In genomic region chr5:132790201-132790870, GRCh38 we compare ENCODE assay signal across 1 cellular context.
TF ChIP-seq lines count a peak whose summit lies in the region.

No MANE protein-coding gene starts in this region.

TF ChIP-seq in GM23338, 12 proteins besides CTCF, POLR2A, EP300 and RAD21 (continued from another document):
- TF ChIP-seq JUNB (IDR thresholded peaks at IDR 0.05; ENCODE audit: unreplicated experiment) (no peak), ZNF462 (CRISPR knock-in tag; IDR thresholded peaks at IDR 0.05) (no peak), EZH2phosphoT487 (IDR thresholded peaks at IDR 0.05; ENCODE audit: unreplicated experiment) (no peak), EZH2 (IDR thresholded peaks at IDR 0.05; ENCODE audit: low read depth, unreplicated experiment) (no peak), CREB1 (CRISPR knock-in tag; IDR thresholded peaks at IDR 0.05; ENCODE audit: low read depth) (no peak), REST (IDR thresholded peaks at IDR 0.05; ENCODE audit: unreplicated experiment) (no peak), POLR2AphosphoS5 (IDR thresholded peaks at IDR 0.05; ENCODE audit: low read depth) (no peak), ZNF331 (CRISPR knock-in tag; IDR thresholded peaks at IDR 0.05; ENCODE audit: low read depth) (no peak)
